ENCODE assay signal across 12 cellular contexts in the genomic region with DNA sequence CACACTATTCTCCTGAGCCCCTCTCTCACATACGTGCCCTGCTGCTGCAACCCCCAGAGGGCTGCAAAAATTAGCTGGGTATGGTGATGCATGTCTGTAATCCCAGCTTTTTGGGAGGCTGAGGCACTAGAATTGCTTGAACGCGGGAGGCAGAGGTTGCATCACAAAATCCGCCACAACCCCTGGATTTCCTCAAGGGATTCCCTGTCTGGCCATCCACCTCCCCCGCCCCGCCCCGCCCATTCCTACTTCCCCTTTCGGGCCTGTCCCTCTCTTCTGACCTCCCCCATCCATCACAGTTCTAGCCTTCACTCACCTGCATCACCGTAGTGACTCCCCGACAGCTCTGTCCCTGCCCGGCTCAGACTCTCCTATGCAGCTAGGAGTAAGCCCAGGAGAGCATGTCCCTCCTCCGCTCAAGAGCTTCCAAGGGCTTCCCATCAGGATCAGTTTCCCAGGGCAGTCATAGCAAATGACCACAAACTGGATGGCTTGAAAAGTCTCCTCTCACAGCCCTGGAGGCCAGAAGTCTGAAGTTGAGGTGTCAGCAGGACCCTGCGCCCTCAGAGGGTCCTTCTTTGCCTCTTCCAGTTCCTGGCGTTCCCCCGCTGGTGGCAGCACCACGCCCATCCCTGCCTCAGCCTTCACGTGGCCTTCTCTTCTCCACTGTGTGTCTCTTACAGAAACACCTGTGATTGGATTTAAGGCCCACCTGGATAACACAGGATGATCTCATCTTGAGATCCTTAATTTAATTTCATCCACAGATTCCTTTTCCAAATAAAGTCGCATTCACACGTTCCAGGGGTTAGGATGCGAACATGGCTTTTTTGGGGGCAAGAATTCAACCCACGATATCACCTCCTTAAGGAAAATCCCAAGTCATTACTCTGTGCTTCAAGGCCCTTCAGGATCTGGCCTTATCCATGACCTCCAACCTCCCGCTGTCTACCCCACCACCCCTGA. TPM values are rescaled to one million over a fixed set of nuclear protein-coding genes. Genes with fewer than 3 reads are reported as not detected.
DNase-seq lines count a peak whose midpoint lies in the region; ATAC-seq, FAIRE-seq and TF ChIP-seq lines count a peak whose summit lies in the region.
"Had no signal": no experiment of that assay in that cellular context is flagged by ENCODE, and none has a peak within 500 bp of the region (broad histone marks: within the 10 kb centered on the region; RNA-seq: fewer than 3 reads in every experiment).

No MANE protein-coding gene starts in this region.

- WGBS in suprapubic skin, result 90% methylated on average over 22 of the region's 22 CpGs

- peak overlapping the region; percentile 88 for H3K27ac ChIP-seq in keratinocyte (ENCODE audit: control insufficient read depth, insufficient read depth, low read length)
- H3K27ac ChIP-seq in suprapubic skin, result peak overlapping the region; percentile 0

- no peak overlapping the region for H3K4me2 ChIP-seq in keratinocyte (ENCODE audit: control insufficient read depth, extremely low read depth, insufficient read depth, low read depth, low read length)

- FAIRE-seq in keratinocyte (lab: Jason Lieb, UNC), result no peak

- dilution Hi-C loops in keratinocyte (cut with MboI; ENCODE audit: extremely low pct_ligation_motif_present, low sequenced_read_pairs), result no loop called here

- H3K27me3 ChIP-seq in keratinocyte (ENCODE audit: control insufficient read depth, extremely low read depth, insufficient read depth, low read length) (no peaks in the 10 kb centered on the region), suprapubic skin (no peaks in the 10 kb centered on the region)

- H2AFZ ChIP-seq in keratinocyte (ENCODE audit: control insufficient read depth, low read length), result no peak overlapping the region

- no peak overlapping the region for H3K4me3 ChIP-seq in keratinocyte (ENCODE audit: control insufficient read depth in 2 of 3, extremely low read depth in 1 of 3, insufficient read depth in 2 of 3, low read depth in 1 of 3, low read length in 3 of 3)
- no peak overlapping the region for H3K4me3 ChIP-seq in suprapubic skin

- peaks cover 52% of the 10 kb centered on the region for H3K4me1 ChIP-seq in keratinocyte (ENCODE audit: control insufficient read depth, extremely low read depth, insufficient read depth, low read length)
- H3K4me1 ChIP-seq in suprapubic skin, result peaks cover 43% of the 10 kb centered on the region

- H3K36me3 ChIP-seq in keratinocyte (ENCODE audit: control insufficient read depth in 2 of 2, extremely low read depth in 1 of 2, insufficient read depth in 2 of 2, low read length in 2 of 2) (no peaks in the 10 kb centered on the region), suprapubic skin (no peaks in the 10 kb centered on the region)

- TF ChIP-seq POLR2A in suprapubic skin (IDR thresholded peaks at IDR 0.05), result no peak

- no peak overlapping the region for H3K9ac ChIP-seq in keratinocyte (ENCODE audit: control insufficient read depth, extremely low read depth, insufficient read depth, low read length)

- DNase-seq in NOMO-1 treated with DMSO at 0.1 percent for 48 hours (lab: John Stamatoyannopoulos, UW; ENCODE audit: unreplicated experiment) (peak; percentile 2), NOMO-1 treated with dmso at 0.1 percent for 144 hours (lab: John Stamatoyannopoulos, UW; ENCODE audit: unreplicated experiment) (no peak), SKM-1 treated with dmso at 0.1 percent for 144 hours (lab: John Stamatoyannopoulos, UW; ENCODE audit: unreplicated experiment) (peak; percentile 52), keratinocyte (ENCODE audit: low read depth, low spot score) (peak; percentile 32), suprapubic skin (ENCODE audit: low spot score in 2 of 2) (peak; percentile 47 to 60), T-helper 9 cell (no peak)
- no peak for DNase-seq in activated naive CD4-positive, alpha-beta T cell treated with anti-CD3 and anti-CD28 coated beads, Interleukin-2, amount 50 U/mL, for 16 hours
- DNase-seq: activated naive CD4-positive, alpha-beta T cell treated with anti-CD3 and anti-CD28 coated beads for 36 hours; effector memory CD4-positive, alpha-beta T cell; NCI-H1105 treated with DMSO at 0.1 percent for 48 hours had no signal

- H3K9me1 ChIP-seq in keratinocyte (ENCODE audit: control insufficient read depth, extremely low read depth, insufficient read depth, low read length), result peaks cover 2% of the 10 kb centered on the region

- H4K20me1 ChIP-seq in keratinocyte (ENCODE audit: control insufficient read depth, extremely low read depth, insufficient read depth, low read length), result no peaks in the 10 kb centered on the region

- H3K9me3 ChIP-seq in keratinocyte (ENCODE audit: control insufficient read depth, low read depth, low read length) (no peaks in the 10 kb centered on the region), suprapubic skin (no peaks in the 10 kb centered on the region)

- no peaks in the 10 kb centered on the region for H3K79me2 ChIP-seq in keratinocyte (ENCODE audit: control insufficient read depth, insufficient read depth, low read length)

- no peak for TF ChIP-seq EP300 in suprapubic skin (IDR thresholded peaks at IDR 0.05)

- no peak for TF ChIP-seq CTCF in keratinocyte (optimal IDR thresholded peaks at IDR 0.05 in 1 of 3, IDR thresholded peaks at IDR 0.05 in 1 of 3, conservative IDR thresholded peaks at IDR 0.05 in 1 of 3; ENCODE audit: extremely low read depth in 1 of 3, insufficient read depth in 2 of 3, low read length in 3 of 3)
- TF ChIP-seq CTCF in suprapubic skin (IDR thresholded peaks at IDR 0.05), result no peak

- no peak for ATAC-seq in HG02840 (IDR thresholded peaks at IDR 0.05; ENCODE audit: low FRiP score, unreplicated experiment)
- ATAC-seq: naive thymus-derived CD8-positive, alpha-beta T cell had no signal

RNA-seq across cellular contexts. Expression of a gene that starts 58.5 kb away (rescaled TPM):
- polyA plus RNA-seq in keratinocyte, result 18.5 to 21.2 TPM (median 20.7 TPM) in 3 replicates
- polyA plus RNA-seq in keratinocyte (2011; ENCODE audit: low read depth), result 8.0 TPM
- 15.3 and 23.3 TPM in 2 replicates for polyA plus RNA-seq in keratinocyte (2011; cell fraction: cytosol; rRNA removed)
- polyA plus RNA-seq in keratinocyte (2011; cell fraction: nucleus; rRNA removed), result 33.3 and 38.2 TPM in 2 replicates
- 16.6 and 22.0 TPM in 2 replicates for polyA plus RNA-seq in keratinocyte (2012; ENCODE audit: low replicate concordance)
- 17.6 to 31.8 TPM (median 21.3 TPM) in 3 replicates for polyA minus RNA-seq in keratinocyte
- polyA minus RNA-seq in keratinocyte (2011; cell fraction: cytosol; rRNA and poly(A)+ RNA removed), result 19.2 TPM
- 13.4 and 17.9 TPM in 2 replicates for polyA minus RNA-seq in keratinocyte (2011; cell fraction: nucleus; rRNA and poly(A)+ RNA removed)
- total RNA-seq in suprapubic skin, result 10 to 100 TPM; 23.3 to 38.2 (median 34.2) TPM

Comparison
In these comparisons a context has a peak if more than half of its experiments do, and no peak if none do; other contexts are left out.
1. DNase-seq: peak in NOMO-1 treated with DMSO at 0.1 percent for 48 hours (single experiment), SKM-1 treated with dmso at 0.1 percent for 144 hours (single experiment), keratinocyte (single experiment) and suprapubic skin (2 of 2); none in NOMO-1 treated with dmso at 0.1 percent for 144 hours (single experiment), T-helper 9 cell (single experiment) and activated naive CD4-positive, alpha-beta T cell treated with anti-CD3 and anti-CD28 coated beads, Interleukin-2, amount 50 U/mL, for 16 hours (single experiment).